ENCODE assay signal across 14 cellular contexts in genomic region chr15:89898146-89898545, GRCh38. TPM values are rescaled to one million over a fixed set of nuclear protein-coding genes. Genes with fewer than 3 reads are reported as not detected.
A peak's percentile ranks its signal among the peaks of the same experiment; 100 is the strongest.
DNase-seq lines count a peak whose midpoint lies in the region; ATAC-seq, FAIRE-seq and TF ChIP-seq lines count a peak whose summit lies in the region.
"Had no signal": no experiment of that assay in that cellular context is flagged by ENCODE, and none has a peak within 500 bp of the region (broad histone marks: within the 10 kb centered on the region; RNA-seq: fewer than 3 reads in every experiment).

No MANE protein-coding gene starts in this region.

- no peak overlapping the region for H3K9ac ChIP-seq in MM.1S (ENCODE audit: low read length)
- no peak overlapping the region for H3K9ac ChIP-seq in GM12878 (ENCODE audit: control insufficient read depth, insufficient read depth, low read length)
- H3K9ac ChIP-seq in neural progenitor cell: no peak overlapping the region

- H3K9me3 ChIP-seq in MM.1S (replicated peaks; ENCODE audit: insufficient read depth, low read length) (no peaks in the 10 kb centered on the region), GM12878 (replicated peaks; ENCODE audit: control insufficient read depth, insufficient read depth, low read length) (no peaks in the 10 kb centered on the region), neural progenitor cell (ENCODE audit: low read depth) (no peaks in the 10 kb centered on the region), A673 (ENCODE audit: low read depth, low read length, poor library complexity, severe bottlenecking) (no peaks in the 10 kb centered on the region), right cardiac atrium (ENCODE audit: control insufficient read depth, low read length) (no peaks in the 10 kb centered on the region)

- H3K27ac ChIP-seq in MM.1S (ENCODE audit: low read length): no peak overlapping the region
- H3K27ac ChIP-seq in GM12878 (ENCODE audit: control insufficient read depth, insufficient read depth): no peak overlapping the region
- no peak overlapping the region for H3K27ac ChIP-seq in neural progenitor cell
- no peak overlapping the region for H3K27ac ChIP-seq in A673 (ENCODE audit: low read depth, low read length, poor library complexity, severe bottlenecking)
- H3K27ac ChIP-seq in right cardiac atrium (ENCODE audit: low read length): no peak overlapping the region
- H3K27ac ChIP-seq: PC-9, SK-N-MC had no signal

- intact Hi-C loops in GM12878 (cut with micrococcal nuclease; ENCODE audit: unreplicated experiment): loop anchor here (1.0 to 2.0 kb wide), 3 partner anchors 73 to 189 kb away; no protein-coding TSS in a partner anchor
- intact Hi-C loops in A673 (cut with micrococcal nuclease; ENCODE audit: unreplicated experiment): loop anchor here (2.0 to 5.0 kb wide), 2 partner anchors 173 to 189 kb away; no protein-coding TSS in a partner anchor
- intact Hi-C loops in right cardiac atrium (cut with DNase I): loop anchor here in 1 of 4 donors (5.0 kb wide), 1 partner anchor 184 kb away; no protein-coding TSS in a partner anchor

- peaks cover 4% of the 10 kb centered on the region for H3K4me1 ChIP-seq in MM.1S (ENCODE audit: low read length)
- H3K4me1 ChIP-seq in GM12878 (ENCODE audit: control insufficient read depth, insufficient read depth, low read length): peaks cover 11% of the 10 kb centered on the region
- peaks cover under 1% of the 10 kb centered on the region for H3K4me1 ChIP-seq in neural progenitor cell
- H3K4me1 ChIP-seq in A673 (ENCODE audit: insufficient read depth, low read length, poor library complexity, severe bottlenecking): no peaks in the 10 kb centered on the region
- H3K4me1 ChIP-seq in right cardiac atrium (ENCODE audit: control insufficient read depth, insufficient read depth, low read length): peaks cover 4% of the 10 kb centered on the region

- H3K36me3 ChIP-seq in MM.1S (replicated peaks; ENCODE audit: insufficient read depth, low read length): no peaks in the 10 kb centered on the region
- H3K36me3 ChIP-seq in GM12878 (ENCODE audit: control insufficient read depth in 2 of 2, insufficient read depth in 2 of 2, low read length in 1 of 2): no peaks in the 10 kb centered on the region
- no peaks in the 10 kb centered on the region for H3K36me3 ChIP-seq in neural progenitor cell
- no peaks in the 10 kb centered on the region for H3K36me3 ChIP-seq in A673 (ENCODE audit: insufficient read depth, low read length, poor library complexity, severe bottlenecking)

- H4K20me1 ChIP-seq in MM.1S (ENCODE audit: insufficient read depth, low read length) (no peaks in the 10 kb centered on the region), GM12878 (ENCODE audit: control insufficient read depth, insufficient read depth) (no peaks in the 10 kb centered on the region), neural progenitor cell (ENCODE audit: low read depth) (no peaks in the 10 kb centered on the region)

- DNase-seq in GM13977 (ENCODE audit: low spot score): no peak
- no peak for DNase-seq in MM.1S
- DNase-seq in GM12878 (ENCODE audit: low read depth, low spot score): no peak
- DNase-seq in neural progenitor cell (ENCODE audit: low spot score): no peak
- DNase-seq in UCSD-AML1 (lab: John Stamatoyannopoulos, UW; ENCODE audit: unreplicated experiment): no peak
- DNase-seq in A673 (ENCODE audit: low spot score): no peak
- DNase-seq in right cardiac atrium: no peak
- DNase-seq: NCI-H524 treated with DMSO at 0.1 percent for 48 hours had no signal

- no peak for TF ChIP-seq RAD21 in GM12878 (IDR thresholded peaks at IDR 0.05; ENCODE audit: insufficient read depth, low read depth, low read length)

- H2AFZ ChIP-seq in MM.1S (ENCODE audit: low read length): peak overlapping the region; percentile 48
- H2AFZ ChIP-seq in GM12878 (ENCODE audit: control insufficient read depth, low read depth, low read length): peak overlapping the region; percentile 9
- no peak overlapping the region for H2AFZ ChIP-seq in neural progenitor cell (replicated peaks)
- H2AFZ ChIP-seq: PC-9 had no signal

- no peak for TF ChIP-seq POLR2A in GM12878 (IDR thresholded peaks at IDR 0.05; ENCODE audit: low read depth, low read length)

- peaks cover 7% of the 10 kb centered on the region for H3K36me3 Mint-ChIP-seq in neural progenitor cell

- peaks cover 6% of the 10 kb centered on the region for H3K79me2 ChIP-seq in MM.1S (ENCODE audit: low read length)
- peaks cover 8% of the 10 kb centered on the region for H3K79me2 ChIP-seq in GM12878 (ENCODE audit: control insufficient read depth, insufficient read depth, low read length)
- H3K79me2 ChIP-seq in neural progenitor cell (ENCODE audit: low read depth): peaks cover 5% of the 10 kb centered on the region

- SMC1A ChIA-PET in GM12878 (lab: Charles Lee; ENCODE audit: uncharacterized antibody, unreplicated experiment): interaction anchor here (0.7 to 3.1 kb wide), 26 partner anchors 10 to 323 kb away, joined by 3 to 32 read pairs (median 3); no protein-coding TSS in a partner anchor

- H3K4me2 ChIP-seq in MM.1S (ENCODE audit: low read depth, low read length): no peak overlapping the region
- no peak overlapping the region for H3K4me2 ChIP-seq in GM12878 (ENCODE audit: control insufficient read depth, insufficient read depth)
- no peak overlapping the region for H3K4me2 ChIP-seq in neural progenitor cell
- H3K4me2 ChIP-seq: PC-9 had no signal

- CTCF ChIA-PET in GM12878 (lab: Yijun Ruan, JAX): interaction anchor here (0.6 to 3.6 kb wide), 36 partner anchors 7 to 593 kb away, joined by 3 to 85 read pairs (median 4); partner anchors contain the start of gene ZNF710
- CTCF ChIA-PET in A673 (lab: Charles Lee): no interaction called here

- POLR2A ChIA-PET in GM12878 (lab: Charles Lee): interaction anchor here (0.5 to 1.3 kb wide), 5 partner anchors 27 to 248 kb away, joined by 3 to 4 read pairs (median 3); no protein-coding TSS in a partner anchor
- POLR2A ChIA-PET in A673 (lab: Charles Lee; ENCODE audit: low non-redundant PET): interaction anchor here (0.6 kb wide), 2 partner anchors 32 to 175 kb away, joined by 4 to 6 read pairs; no protein-coding TSS in a partner anchor

- no peak overlapping the region for H3K4me3 ChIP-seq in MM.1S (ENCODE audit: low read length)
- H3K4me3 ChIP-seq in GM12878: no peak overlapping the region
- no peak overlapping the region for H3K4me3 ChIP-seq in neural progenitor cell
- no peak overlapping the region for H3K4me3 ChIP-seq in A673 (ENCODE audit: low read depth, low read length, poor library complexity, severe bottlenecking)
- H3K4me3 ChIP-seq in right cardiac atrium (ENCODE audit: low read length): no peak overlapping the region
- H3K4me3 ChIP-seq: PC-9, SK-N-MC had no signal

- H3F3A ChIP-seq in MM.1S (ENCODE audit: insufficient read depth, low read length) (peaks cover 9% of the 10 kb centered on the region; the same call in 1 of the 2 replicates), neural progenitor cell (ENCODE audit: low read depth) (peaks cover 15% of the 10 kb centered on the region)

- H3K9me2 ChIP-seq in MM.1S (replicated peaks; ENCODE audit: insufficient read depth, low read length): no peaks in the 10 kb centered on the region

- H3K27me3 Mint-ChIP-seq in neural progenitor cell (ENCODE audit: insufficient read depth, low read depth): peaks cover 2% of the 10 kb centered on the region
- H3K27me3 Mint-ChIP-seq: B cell had no signal

- in situ Hi-C loops in GM13977 (cut with MboI; ENCODE audit: low pct_unique_long_range_greater_than_20kb, low sequenced_read_pairs, unreplicated experiment) (loop anchor here (5.0 kb wide), 1 partner anchor 174 kb away; no protein-coding TSS in a partner anchor), GM12878 (cut with MboI) (loop anchor here (5.0 kb wide), 1 partner anchor 174 kb away; no protein-coding TSS in a partner anchor)

- WGBS in GM12878 (ENCODE audit: insufficient coverage, insufficient replicate concordance, low lambda C conversion rate, missing lambda C conversion rate): 40% methylated on average over 2 of the region's 2 CpGs
- WGBS in right cardiac atrium: 69% methylated on average over 2 of the region's 2 CpGs

- peak overlapping the region; percentile 79 for H3K27ac Mint-ChIP-seq in neural progenitor cell
- H3K27ac Mint-ChIP-seq: B cell had no signal

- no peak for TF ChIP-seq EP300 in GM12878 (IDR thresholded peaks at IDR 0.05; ENCODE audit: borderline replicate concordance in 1 of 2, control insufficient read depth in 1 of 2, low read depth in 2 of 2, low read length in 2 of 2)

- peak; percentile 44 for FAIRE-seq in GM12878 (lab: Jason Lieb, UNC)
- FAIRE-seq: A204.1, D721Med, H54 had no signal

- BruUV-seq in GM12878 (replicated peaks; lab: Mats Ljungman, UMichigan) (no TSS peak), A673 (replicated peaks; lab: Mats Ljungman, UMichigan) (no TSS peak)

- no peak overlapping the region for H3K4me3 Mint-ChIP-seq in neural progenitor cell
- H3K4me3 Mint-ChIP-seq: B cell had no signal

- ATAC-seq in GM12878 (no peak), right cardiac atrium (no peak)

- no peaks in the 10 kb centered on the region for H3K9me3 Mint-ChIP-seq in neural progenitor cell

- H3K27me3 ChIP-seq in MM.1S (replicated peaks; ENCODE audit: insufficient read depth, low read length): no peaks in the 10 kb centered on the region
- no peaks in the 10 kb centered on the region for H3K27me3 ChIP-seq in GM12878 (replicated peaks in 1 of 2; ENCODE audit: control insufficient read depth in 2 of 2, insufficient read depth in 2 of 2, low read length in 1 of 2)
- H3K27me3 ChIP-seq in neural progenitor cell: no peaks in the 10 kb centered on the region
- no peaks in the 10 kb centered on the region for H3K27me3 ChIP-seq in A673 (replicated peaks; ENCODE audit: insufficient read depth, low read depth, low read length, poor library complexity)
- H3K27me3 ChIP-seq in right cardiac atrium (ENCODE audit: control insufficient read depth, insufficient read depth): no peaks in the 10 kb centered on the region

- peaks cover 8% of the 10 kb centered on the region for H3K4me1 Mint-ChIP-seq in neural progenitor cell

- peak; percentile 12 for TF ChIP-seq CTCF in GM13977 (IDR thresholded peaks at IDR 0.05; ENCODE audit: extremely low read depth, insufficient read depth, missing control alignments)
- TF ChIP-seq CTCF in MM.1S (IDR thresholded peaks at IDR 0.05; ENCODE audit: low read length): no peak
- TF ChIP-seq CTCF in GM12878 (IDR thresholded peaks at IDR 0.05 in 2 of 3, conservative IDR thresholded peaks at IDR 0.05 in 1 of 3; ENCODE audit: control insufficient read depth in 2 of 3, extremely low read depth in 1 of 3, insufficient read depth in 1 of 3, low read depth in 3 of 3, low read length in 3 of 3): no peak
- no peak for TF ChIP-seq CTCF in neural progenitor cell (IDR thresholded peaks at IDR 0.05)
- TF ChIP-seq CTCF in A673 (conservative IDR thresholded peaks at IDR 0.05; ENCODE audit: low read depth, low read length): no peak

- RAD21 ChIA-PET in GM12878 (lab: Charles Lee; ENCODE audit: unreplicated experiment): interaction anchor here (0.6 to 3.4 kb wide), 20 partner anchors 8 to 334 kb away, joined by 3 to 41 read pairs (median 4); no protein-coding TSS in a partner anchor

RNA-seq across cellular contexts. Expression of gene AP3S2, which starts 4.4 kb away (rescaled TPM):
- 80.5 and 89.8 TPM in 2 replicates for total RNA-seq in GM12878 (2013; cell fraction: nucleolus; rRNA removed)
- total RNA-seq in GM12878 (2014; rRNA removed) (23.4 and 27.1 TPM in 2 replicates), GM12878 (2014; rRNA removed; fragmentation: Illumina TruSeq; extraction: Trizol) (42.2 and 43.6 TPM in 2 replicates), GM12878 (2021) (22.3 and 24.7 TPM in 2 replicates), neural progenitor cell (ENCODE audit: low replicate concordance) (75.3 and 77.1 TPM in 2 replicates), A673 (2021) (32.0 and 35.2 TPM in 2 replicates), right cardiac atrium (10 to 100 TPM; 38.5 to 42.6 (median 40.4) TPM)
- polyA plus RNA-seq in GM12878 (2011; ENCODE audit: low read depth): 11.7 TPM
- polyA plus RNA-seq in GM12878 (2011; rRNA removed) (25.8 and 49.0 TPM in 2 replicates), GM12878 (2014; fragmentation: Illumina TruSeq; extraction: Trizol) (28.3 and 28.8 TPM in 2 replicates), GM12878 (2014; fragmentation: Nextera tagmentation; extraction: Ambion mirVana) (10 to 100 TPM; 10.0 to 13.1 TPM), GM12878 (2014; rRNA removed) (18.3 and 33.7 TPM in 2 replicates), GM12878 (2016; fragmentation: Nextera tagmentation; extraction: Ambion mirVana) (10 to 100 TPM; 21.6 to 26.1 TPM), right cardiac atrium (28.8 TPM)
- polyA plus RNA-seq in GM12878 (2011; cell fraction: cytosol; rRNA removed): 13.0 and 16.4 TPM in 2 replicates
- 8.7 and 12.3 TPM in 2 replicates for polyA plus RNA-seq in GM12878 (2011; cell fraction: nucleus; rRNA removed)
- 13.6 and 19.6 TPM in 2 replicates for polyA plus RNA-seq in GM12878 (2012)
- 38.0 and 52.5 TPM in 2 replicates for polyA minus RNA-seq in GM12878 (2011; rRNA and poly(A)+ RNA removed)
- polyA minus RNA-seq in GM12878 (2011; cell fraction: cytosol; rRNA and poly(A)+ RNA removed): 9.2 and 11.1 TPM in 2 replicates
- polyA minus RNA-seq in GM12878 (2011; cell fraction: nucleus; rRNA and poly(A)+ RNA removed): 19.3 and 31.9 TPM in 2 replicates

RNA-seq across cellular contexts. Expression of gene ARPIN, which starts 14.6 kb away (rescaled TPM):
- total RNA-seq in GM12878 (2013; cell fraction: nucleolus; rRNA removed): not detected in 2 replicates
- total RNA-seq in GM12878 (2014; rRNA removed) (not detected in 2 replicates), GM12878 (2014; rRNA removed; fragmentation: Illumina TruSeq; extraction: Trizol) (not detected in 2 replicates), GM12878 (2021) (not detected in 2 replicates), neural progenitor cell (ENCODE audit: low replicate concordance) (5.9 and 10.4 TPM in 2 replicates), A673 (2021) (5.6 and 5.9 TPM in 2 replicates), right cardiac atrium (10 to 100 TPM; 12.3 to 16.0 (median 13.1) TPM)
- polyA plus RNA-seq in GM12878 (2011; ENCODE audit: low read depth): not detected
- polyA plus RNA-seq in GM12878 (2011; rRNA removed) (not detected in 2 replicates), GM12878 (2014; fragmentation: Illumina TruSeq; extraction: Trizol) (not detected in 2 replicates), GM12878 (2014; fragmentation: Nextera tagmentation; extraction: Ambion mirVana) (under 1 TPM in 1 of 2 experiments, not detected in 1; 0.02 TPM), GM12878 (2014; rRNA removed) (not detected in 2 replicates), GM12878 (2016; fragmentation: Nextera tagmentation; extraction: Ambion mirVana) (under 1 TPM in 1 of 2 experiments, not detected in 1; 0.04 TPM), right cardiac atrium (10.1 TPM)
- not detected in 2 replicates for polyA plus RNA-seq in GM12878 (2011; cell fraction: cytosol; rRNA removed)
- not detected in 2 replicates for polyA plus RNA-seq in GM12878 (2011; cell fraction: nucleus; rRNA removed)
- 0.03 and 0.06 TPM in 2 replicates for polyA plus RNA-seq in GM12878 (2012)
- polyA minus RNA-seq in GM12878 (2011; rRNA and poly(A)+ RNA removed): not detected in 2 replicates
- polyA minus RNA-seq in GM12878 (2011; cell fraction: cytosol; rRNA and poly(A)+ RNA removed): 1.1 and 1.4 TPM in 2 replicates
- not detected in 2 replicates for polyA minus RNA-seq in GM12878 (2011; cell fraction: nucleus; rRNA and poly(A)+ RNA removed)
